20 cellular contexts compared by ENCODE assay signal in genomic region chr11:116611998-116612620, GRCh38.
"Had no signal": no experiment of that assay in that cellular context is flagged by ENCODE, and none has a peak within 500 bp of the region (broad histone marks: within the 10 kb centered on the region; RNA-seq: fewer than 3 reads in every experiment).

No MANE protein-coding gene starts in this region.

- DNase-seq: central memory CD4-positive, alpha-beta T cell; colonic mucosa; dermis blood vessel endothelial cell; effector memory CD8-positive, alpha-beta T cell; hypothalamus; immature natural killer cell; left lung; mesendoderm; midbrain; naive thymus-derived CD4-positive, alpha-beta T cell; stimulated activated CD4-positive, alpha-beta T cell treated with anti-CD3 and anti-CD28 coated beads, Interleukin-2, amount 100 ng/mL, for 24 hours; stimulated activated CD4-positive, alpha-beta T cell treated with anti-CD3 and anti-CD28 coated beads, Interleukin-4, amount 100 ng/mL, for 24 hours; stimulated activated naive CD4-positive, alpha-beta T cell treated with Interleukin-2 at 50 U/mL for 16 hours; substantia nigra; transverse colon had no signal

- H3K36me3 ChIP-seq: colonic mucosa, left lung, neural progenitor cell, prostate gland, right atrium auricular region, transverse colon had no signal

- H3K4me3 ChIP-seq: colonic mucosa, left lung, neural progenitor cell, prostate gland, right atrium auricular region, transverse colon had no signal

- H3K36me3 Mint-ChIP-seq: immature natural killer cell; naive thymus-derived CD4-positive, alpha-beta T cell; neural progenitor cell; stimulated activated effector memory CD8-positive, alpha-beta T cell treated with anti-CD3 and anti-CD28 coated beads, Interleukin-12 subunit alpha, Interleukin-12 subunit beta, amount 100 ng/mL, for 72 hours had no signal

- H3K4me1 ChIP-seq: colonic mucosa, left lung, neural progenitor cell, prostate gland, right atrium auricular region, transverse colon had no signal

- H3K9ac ChIP-seq: neural progenitor cell had no signal

- H3K4me3 Mint-ChIP-seq: effector memory CD8-positive, alpha-beta T cell; immature natural killer cell; naive thymus-derived CD4-positive, alpha-beta T cell; nephron; neural progenitor cell; stimulated activated effector memory CD8-positive, alpha-beta T cell treated with anti-CD3 and anti-CD28 coated beads, Interleukin-12 subunit alpha, Interleukin-12 subunit beta, amount 100 ng/mL, for 72 hours had no signal

- H3K27ac ChIP-seq: colonic mucosa, left lung, neural progenitor cell, prostate gland, right atrium auricular region, transverse colon had no signal

- H3K27me3 ChIP-seq: colonic mucosa, neural progenitor cell, right atrium auricular region, transverse colon had no signal

- H3K9me3 Mint-ChIP-seq: neural progenitor cell; stimulated activated effector memory CD8-positive, alpha-beta T cell treated with anti-CD3 and anti-CD28 coated beads, Interleukin-12 subunit alpha, Interleukin-12 subunit beta, amount 100 ng/mL, for 72 hours had no signal

- H3K9me3 ChIP-seq: colonic mucosa, left lung, prostate gland, transverse colon had no signal

- H3K4me1 Mint-ChIP-seq: immature natural killer cell; naive thymus-derived CD4-positive, alpha-beta T cell; nephron; neural progenitor cell; stimulated activated effector memory CD8-positive, alpha-beta T cell treated with anti-CD3 and anti-CD28 coated beads, Interleukin-12 subunit alpha, Interleukin-12 subunit beta, amount 100 ng/mL, for 72 hours had no signal

- H3K27ac Mint-ChIP-seq: effector memory CD8-positive, alpha-beta T cell; immature natural killer cell; naive thymus-derived CD4-positive, alpha-beta T cell; nephron; neural progenitor cell; stimulated activated effector memory CD8-positive, alpha-beta T cell treated with anti-CD3 and anti-CD28 coated beads, Interleukin-12 subunit alpha, Interleukin-12 subunit beta, amount 100 ng/mL, for 72 hours had no signal
